ENCODE assay signal across 10 cellular contexts in genomic region chr4:182014164-182014563, GRCh38.
"Had no signal": no experiment of that assay in that cellular context is flagged by ENCODE, and none has a peak within 500 bp of the region (broad histone marks: within the 10 kb centered on the region; RNA-seq: fewer than 3 reads in every experiment).

No MANE protein-coding gene starts in this region.

- H3K36me3 ChIP-seq: HAP-1 had no signal

- H3K4me3 ChIP-seq: GM23248, HAP-1 had no signal

- H3K9me3 ChIP-seq: HAP-1 had no signal

- H3K9me3 Mint-ChIP-seq: H9, HFFc6 had no signal

- H2AFZ ChIP-seq: GM23248 had no signal

- H3K4me1 ChIP-seq: HAP-1 had no signal

- H3K4me3 Mint-ChIP-seq: H9, HFFc6 had no signal

- DNase-seq: GM23248, GOT3, H7, H9, HCEC 1CT, HFFc6 had no signal

- H3K27ac ChIP-seq: GM23248 had no signal

- H3K9ac ChIP-seq: GM23248 had no signal

- H3K27ac Mint-ChIP-seq: HFFc6 had no signal

- FAIRE-seq: H1, H54 had no signal

- ATAC-seq: HCT116 had no signal
